In the genomic region with DNA sequence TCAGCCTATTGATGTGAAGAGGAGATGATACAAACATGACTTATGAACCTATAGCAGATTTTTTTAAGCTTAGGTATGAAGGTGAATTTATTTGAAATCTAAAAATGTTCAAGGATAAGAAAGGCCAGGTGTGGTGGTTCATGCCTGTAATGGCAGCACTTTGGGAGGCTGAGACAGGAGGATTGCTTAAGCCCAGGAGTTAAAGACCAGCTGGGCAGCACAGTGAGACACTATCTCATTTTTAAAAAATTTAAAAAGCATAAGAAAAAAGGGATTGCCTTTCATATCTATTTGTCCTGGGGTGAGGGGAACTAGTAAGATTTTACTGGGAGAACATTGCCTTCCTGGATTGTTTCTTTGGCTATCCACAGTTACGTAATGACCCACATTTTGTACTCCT, we compare ENCODE assay signal across 10 cellular contexts.
"Had no signal": no experiment of that assay in that cellular context is flagged by ENCODE, and none has a peak within 500 bp of the region (broad histone marks: within the 10 kb centered on the region; RNA-seq: fewer than 3 reads in every experiment).

No MANE protein-coding gene starts in this region.

- H3K27me3 Mint-ChIP-seq: IgD-negative memory B cell had no signal

- ATAC-seq: HCT116, HepG2 had no signal

- H3K27ac ChIP-seq: GM23248, HL-60 had no signal

- H3K4me3 ChIP-seq: GM23248, HAP-1 had no signal

- H3K9me3 Mint-ChIP-seq: HFFc6, IgD-negative memory B cell had no signal

- H3K9ac ChIP-seq: GM23248 had no signal

- H2AFZ ChIP-seq: GM23248 had no signal

- H3K27ac Mint-ChIP-seq: HFFc6 had no signal

- H3K4me3 Mint-ChIP-seq: HFFc6, IgD-negative memory B cell had no signal

- H3K4me1 ChIP-seq: HAP-1 had no signal

- H3K9me3 ChIP-seq: HAP-1 had no signal

- DNase-seq: GM23248, GOT3, H7, HFFc6, KBM-7 had no signal
